1 cellular context compared by ENCODE assay signal in genomic region chr16:48632137-48632774, GRCh38.
A peak's percentile ranks its signal among the peaks of the same experiment; 100 is the strongest.
TF ChIP-seq lines count a peak whose summit lies in the region.

No MANE protein-coding gene starts in this region.

TF ChIP-seq in HepG2, 621 proteins besides CTCF, POLR2A, EP300 and RAD21 (continued from another document):
- no peak for TF ChIP-seq ZBTB4 (CRISPR knock-in tag; IDR thresholded peaks at IDR 0.05; ENCODE audit: borderline replicate concordance)
- TF ChIP-seq EED (CRISPR knock-in tag; IDR thresholded peaks at IDR 0.05) = no peak
- TF ChIP-seq DZIP1 (CRISPR knock-in tag; IDR thresholded peaks at IDR 0.05) = no peak
- no peak; the same call in 1 of the 2 replicates for TF ChIP-seq KLF11 (CRISPR knock-in tag; IDR thresholded peaks at IDR 0.05)
- no peak for TF ChIP-seq FOXM1 (CRISPR knock-in tag; IDR thresholded peaks at IDR 0.05)
- TF ChIP-seq ZNF749 (CRISPR knock-in tag; IDR thresholded peaks at IDR 0.05; ENCODE audit: borderline replicate concordance) = no peak
- no peak for TF ChIP-seq CENPX (CRISPR knock-in tag; IDR thresholded peaks at IDR 0.05)
- TF ChIP-seq KDM5A (IDR thresholded peaks at IDR 0.05; ENCODE audit: borderline replicate concordance, low read length) = no peak
- TF ChIP-seq ZNF605 (CRISPR knock-in tag; IDR thresholded peaks at IDR 0.05) = peak; percentile 57; the same call in 1 of the 2 replicates
- no peak; the same call in 1 of the 2 replicates for TF ChIP-seq ZNF574 (CRISPR knock-in tag; IDR thresholded peaks at IDR 0.05)
- TF ChIP-seq ZFP90 (CRISPR knock-in tag; IDR thresholded peaks at IDR 0.05; ENCODE audit: borderline replicate concordance) = no peak
- TF ChIP-seq NR1H2 (CRISPR knock-in tag; IDR thresholded peaks at IDR 0.05; ENCODE audit: borderline replicate concordance, low read depth) = no peak
- no peak for TF ChIP-seq CEBPB (IDR thresholded peaks at IDR 0.05; ENCODE audit: borderline replicate concordance, low read depth, low read length)
- TF ChIP-seq FOSL1 (CRISPR knock-in tag; IDR thresholded peaks at IDR 0.05; ENCODE audit: borderline replicate concordance) = no peak
- no peak for TF ChIP-seq ZNF230 (CRISPR knock-in tag; IDR thresholded peaks at IDR 0.05)
- TF ChIP-seq RORA (CRISPR knock-in tag; IDR thresholded peaks at IDR 0.05) = no peak
- no peak for TF ChIP-seq MTERF4 (CRISPR knock-in tag; IDR thresholded peaks at IDR 0.05)
- no peak for TF ChIP-seq GRHL1 (CRISPR knock-in tag; conservative IDR thresholded peaks at IDR 0.05)
- no peak for TF ChIP-seq ZNF577 (CRISPR knock-in tag; IDR thresholded peaks at IDR 0.05; ENCODE audit: borderline replicate concordance, low read depth)
- no peak for TF ChIP-seq RBFOX2 (IDR thresholded peaks at IDR 0.05; ENCODE audit: low read depth, low read length)
- peak; percentile 22; the same call in 1 of the 2 replicates for TF ChIP-seq MLX (CRISPR knock-in tag; IDR thresholded peaks at IDR 0.05)
- no peak; the same call in 1 of the 2 replicates for TF ChIP-seq KDM1A (CRISPR knock-in tag; IDR thresholded peaks at IDR 0.05)
- TF ChIP-seq TEAD2 (CRISPR knock-in tag; IDR thresholded peaks at IDR 0.05) = no peak
- no peak for TF ChIP-seq FOXC1 (CRISPR knock-in tag; IDR thresholded peaks at IDR 0.05; ENCODE audit: borderline replicate concordance)
- no peak for TF ChIP-seq REPIN1 (CRISPR knock-in tag; IDR thresholded peaks at IDR 0.05; ENCODE audit: borderline replicate concordance, low read depth)
- TF ChIP-seq ZBTB38 (CRISPR knock-in tag; IDR thresholded peaks at IDR 0.05) = no peak
- TF ChIP-seq DR1 (CRISPR knock-in tag; IDR thresholded peaks at IDR 0.05) = no peak
- TF ChIP-seq THAP9 (CRISPR knock-in tag; IDR thresholded peaks at IDR 0.05; ENCODE audit: borderline replicate concordance) = no peak
- no peak for TF ChIP-seq GZF1 (CRISPR knock-in tag; IDR thresholded peaks at IDR 0.05)
- TF ChIP-seq ZNF878 (CRISPR knock-in tag; IDR thresholded peaks at IDR 0.05) = no peak
- no peak for TF ChIP-seq AKAP8 (CRISPR knock-in tag; IDR thresholded peaks at IDR 0.05)
- TF ChIP-seq NCOR1 (IDR thresholded peaks at IDR 0.05; ENCODE audit: borderline replicate concordance, low read length) = no peak
- no peak for TF ChIP-seq ZKSCAN1 (IDR thresholded peaks at IDR 0.05; ENCODE audit: low read length)
- peak; percentile 19; the same call in 1 of the 2 replicates for TF ChIP-seq STAG1 (CRISPR knock-in tag; IDR thresholded peaks at IDR 0.05)
- no peak for TF ChIP-seq ZNF562 (CRISPR knock-in tag; IDR thresholded peaks at IDR 0.05; ENCODE audit: borderline replicate concordance)
- no peak for TF ChIP-seq ZNF282 (IDR thresholded peaks at IDR 0.05; ENCODE audit: partially characterized antibody)
- peak; percentile 58; the same call in 1 of the 2 replicates for TF ChIP-seq SALL1 (CRISPR knock-in tag; IDR thresholded peaks at IDR 0.05)
- TF ChIP-seq SAP130 (CRISPR knock-in tag; IDR thresholded peaks at IDR 0.05; ENCODE audit: low read depth) = peak; percentile 64
- TF ChIP-seq NFKB2 (CRISPR knock-in tag; IDR thresholded peaks at IDR 0.05; ENCODE audit: borderline replicate concordance) = peak; percentile 48; the same call in 1 of the 2 replicates
